10 cellular contexts compared by ENCODE assay signal in genomic region chr22:30252411-30253204, GRCh38.
DNase-seq lines count a peak whose midpoint lies in the region; ATAC-seq and TF ChIP-seq lines count a peak whose summit lies in the region.
"Had no signal": no experiment of that assay in that cellular context is flagged by ENCODE, and none has a peak within 500 bp of the region (broad histone marks: within the 10 kb centered on the region; RNA-seq: fewer than 3 reads in every experiment).

No MANE protein-coding gene starts in this region.

- TF ChIP-seq EP300 in Ishikawa (IDR thresholded peaks at IDR 0.05; ENCODE audit: borderline replicate concordance), result peak; percentile 100

- H3K4me3 ChIP-seq in BLaER1 (no peak overlapping the region), muscle layer of duodenum (ENCODE audit: low read depth in 1 of 2, low read length in 2 of 2) (no peak overlapping the region)

- peak overlapping the region; percentile 78 for H3K4me2 ChIP-seq in BLaER1

- H3K27ac ChIP-seq in BLaER1 (0 out of 2 replicates have a peak overlapping the region, but pooled peaks have one; percentile 30), muscle layer of duodenum (ENCODE audit: low read length) (peak overlapping the region; percentile 19)

- H4K20me1 ChIP-seq in BLaER1, result no peaks in the 10 kb centered on the region

- H3K9me3 ChIP-seq in BLaER1 (no peaks in the 10 kb centered on the region), muscle layer of duodenum (ENCODE audit: control insufficient read depth in 1 of 2, low read length in 2 of 2) (no peaks in the 10 kb centered on the region)

- H3K4me1 ChIP-seq in BLaER1 (peaks cover 67% of the 10 kb centered on the region), muscle layer of duodenum (ENCODE audit: control insufficient read depth in 1 of 2, insufficient read depth in 2 of 2, low read length in 2 of 2) (peaks cover 9 to 16% of the 10 kb centered on the region in 2 donors)

- ATAC-seq in HG02981 (IDR thresholded peaks at IDR 0.05; ENCODE audit: unreplicated experiment), result no peak

- DNase-seq in astrocyte of the hippocampus (ENCODE audit: low read depth, low spot score) (peak; percentile 47), middle frontal gyrus (ENCODE audit: extremely low spot score, low spot score) (no peak), cerebellar cortex (ENCODE audit: low spot score) (no peak), NCI-H128 (lab: John Stamatoyannopoulos, UW; ENCODE audit: unreplicated experiment) (no peak)
- DNase-seq: amniotic stem cell, NCI-H187 had no signal

- TF ChIP-seq RAD21 in Ishikawa (IDR thresholded peaks at IDR 0.05; ENCODE audit: low read depth), result peak; percentile 28

- H3K9ac ChIP-seq in BLaER1, result no peak overlapping the region

- H3K27me3 ChIP-seq in BLaER1 (peaks cover 9% of the 10 kb centered on the region), muscle layer of duodenum (ENCODE audit: low read depth, low read length) (no peaks in the 10 kb centered on the region)

- H3K36me3 ChIP-seq in BLaER1, result no peaks in the 10 kb centered on the region
- no peaks in the 10 kb centered on the region for H3K36me3 ChIP-seq in muscle layer of duodenum (ENCODE audit: control insufficient read depth in 1 of 2, insufficient read depth in 2 of 2, low read length in 2 of 2)

TF ChIP-seq in Ishikawa, 13 proteins besides CTCF, POLR2A, EP300 and RAD21:
- peak; percentile 59; the same call in 1 of the 2 replicates for TF ChIP-seq YY1 (IDR thresholded peaks at IDR 0.05; ENCODE audit: low read depth)
- TF ChIP-seq FOXM1 (IDR thresholded peaks at IDR 0.05; ENCODE audit: borderline replicate concordance, low read depth), result peak; percentile 99
- peak; percentile 95 for TF ChIP-seq TEAD4 (IDR thresholded peaks at IDR 0.05)
- 0 out of 2 replicates have a peak, but pooled peaks have one; percentile 43 for TF ChIP-seq CREB1 (IDR thresholded peaks at IDR 0.05; ENCODE audit: low read depth)
- TF ChIP-seq USF1 (IDR thresholded peaks at IDR 0.05), result 0 out of 2 replicates have a peak, but pooled peaks have one; percentile 19
- peak; percentile 100 for TF ChIP-seq TCF12 (IDR thresholded peaks at IDR 0.05; ENCODE audit: low read depth)
- TF ChIP-seq ZBTB7A (IDR thresholded peaks at IDR 0.05; ENCODE audit: low read depth), result 0 out of 2 replicates have a peak, but pooled peaks have one; percentile 63
- TF ChIP-seq MAX (IDR thresholded peaks at IDR 0.05), result peak; percentile 60
- 0 out of 2 replicates have a peak, but pooled peaks have one; percentile 8 for TF ChIP-seq REST (IDR thresholded peaks at IDR 0.05; ENCODE audit: low read depth)
- peak; percentile 96 for TF ChIP-seq NFIC (IDR thresholded peaks at IDR 0.05)
- peak; percentile 48; the same call in 1 of the 2 replicates for TF ChIP-seq CEBPB (IDR thresholded peaks at IDR 0.05)
- TF ChIP-seq TAF1 (IDR thresholded peaks at IDR 0.05; ENCODE audit: low read depth), result no peak
- TF ChIP-seq EGR1 (IDR thresholded peaks at IDR 0.05), result no peak
